Comparison of ENCODE assay signal across 1 cellular context in the genomic region with DNA sequence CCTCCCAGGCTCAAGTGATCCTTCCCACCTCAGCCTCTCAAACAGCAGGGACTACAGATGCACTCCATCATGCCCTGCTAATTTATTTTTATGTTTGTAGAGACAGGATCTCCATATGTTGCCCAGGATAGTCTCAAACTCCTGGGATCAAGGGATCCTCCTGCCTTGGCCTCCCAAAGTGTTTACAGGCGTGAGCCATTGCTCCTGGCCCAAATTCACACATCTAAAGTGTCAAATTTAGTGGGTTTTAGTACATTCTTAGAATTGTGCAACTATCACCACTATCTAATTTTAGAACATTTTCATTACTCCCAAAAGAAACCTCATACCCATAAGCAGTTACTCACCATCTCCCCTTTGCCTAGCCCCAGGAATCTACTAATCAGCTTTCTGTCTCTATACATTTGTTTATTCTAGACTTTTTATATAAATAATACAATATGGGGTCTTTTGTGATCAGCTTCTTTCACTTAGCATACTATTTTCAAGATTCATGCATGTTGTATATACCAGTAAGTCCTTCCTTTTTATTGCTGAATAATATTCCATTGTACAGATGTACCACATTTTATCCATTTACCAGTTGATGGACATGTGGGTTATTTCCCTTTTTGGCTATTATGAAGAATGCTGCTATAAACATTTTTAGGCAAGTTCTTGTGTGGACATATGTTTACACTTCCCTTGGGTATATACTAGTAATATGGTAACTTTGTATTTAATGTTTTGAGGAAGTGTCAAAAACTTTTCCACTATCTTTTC.
TF ChIP-seq lines count a peak whose summit lies in the region.

No MANE protein-coding gene starts in this region.

TF ChIP-seq in K562, 482 proteins besides CTCF, POLR2A, EP300 and RAD21:
- peak; percentile 34 for TF ChIP-seq ZNF146 (CRISPR knock-in tag; IDR thresholded peaks at IDR 0.05; ENCODE audit: unreplicated experiment)
- TF ChIP-seq, protein P1, sequence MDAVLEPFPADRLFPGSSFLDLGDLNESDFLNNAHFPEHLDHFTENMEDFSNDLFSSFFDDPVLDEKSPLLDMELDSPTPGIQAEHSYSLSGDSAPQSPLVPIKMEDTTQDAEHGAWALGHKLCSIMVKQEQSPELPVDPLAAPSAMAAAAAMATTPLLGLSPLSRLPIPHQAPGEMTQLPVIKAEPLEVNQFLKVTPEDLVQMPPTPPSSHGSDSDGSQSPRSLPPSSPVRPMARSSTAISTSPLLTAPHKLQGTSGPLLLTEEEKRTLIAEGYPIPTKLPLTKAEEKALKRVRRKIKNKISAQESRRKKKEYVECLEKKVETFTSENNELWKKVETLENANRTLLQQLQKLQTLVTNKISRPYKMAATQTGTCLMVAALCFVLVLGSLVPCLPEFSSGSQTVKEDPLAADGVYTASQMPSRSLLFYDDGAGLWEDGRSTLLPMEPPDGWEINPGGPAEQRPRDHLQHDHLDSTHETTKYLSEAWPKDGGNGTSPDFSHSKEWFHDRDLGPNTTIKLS (IDR thresholded peaks at IDR 0.05; ENCODE audit: borderline replicate concordance, low read depth), result no peak
